1 cellular context compared by ENCODE assay signal in the genomic region with DNA sequence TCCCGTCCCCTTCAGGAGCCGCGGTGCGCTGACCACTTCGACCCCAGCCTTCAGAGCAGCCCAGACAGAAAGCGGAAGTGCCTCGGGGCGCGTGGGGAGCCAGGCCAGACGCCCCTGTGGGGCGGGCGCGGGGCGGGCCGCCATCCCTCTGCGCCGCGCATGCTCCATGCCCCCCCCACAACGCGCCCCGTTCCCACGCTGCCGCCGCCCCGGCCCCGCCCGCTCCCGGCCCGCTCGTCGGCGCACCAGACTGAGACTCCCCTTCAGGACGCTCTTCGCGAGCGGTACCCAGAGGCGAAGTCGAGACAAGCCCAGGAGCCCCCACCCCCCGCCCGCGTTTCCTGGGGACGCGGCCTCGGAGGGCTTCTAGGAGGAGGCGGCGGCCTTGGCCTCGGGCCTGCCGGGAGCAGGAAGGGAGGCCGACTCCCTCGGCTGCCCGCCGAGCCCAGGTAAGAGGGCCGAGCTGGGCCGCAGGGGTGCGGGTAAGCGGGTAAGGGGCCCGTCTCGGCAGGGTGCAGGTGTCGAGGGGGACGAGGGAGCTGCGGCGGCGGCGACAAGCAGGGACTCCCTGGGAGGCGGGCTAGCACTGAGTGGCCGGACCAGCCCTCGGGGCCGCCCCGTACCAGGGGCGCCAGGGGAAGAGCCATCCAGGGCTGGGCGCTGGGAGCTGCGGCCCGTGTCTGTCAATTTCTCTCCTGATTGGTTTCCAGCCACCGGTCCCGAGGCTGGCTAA.
TF ChIP-seq lines count a peak whose summit lies in the region.

A gene with protein sequence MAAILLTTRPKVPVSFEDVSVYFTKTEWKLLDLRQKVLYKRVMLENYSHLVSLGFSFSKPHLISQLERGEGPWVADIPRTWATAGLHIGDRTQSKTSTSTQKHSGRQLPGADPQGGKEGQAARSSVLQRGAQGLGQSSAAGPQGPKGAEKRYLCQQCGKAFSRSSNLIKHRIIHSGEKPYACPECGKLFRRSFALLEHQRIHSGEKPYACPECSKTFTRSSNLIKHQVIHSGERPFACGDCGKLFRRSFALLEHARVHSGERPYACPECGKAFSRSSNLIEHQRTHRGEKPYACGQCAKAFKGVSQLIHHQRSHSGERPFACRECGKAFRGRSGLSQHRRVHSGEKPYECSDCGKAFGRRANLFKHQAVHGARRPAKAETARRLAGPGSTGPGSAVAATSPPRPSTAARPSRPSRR (plus strand): TSS at position 218 of the 733 bp plus-strand sequence. CDS start 6,851 bp downstream, outside the sequence.

TF ChIP-seq in SK-N-SH treated with all-trans-retinoic acid at 6 μM for 48 hours, 23 proteins besides CTCF, POLR2A, EP300 and RAD21 (continued from another document):
- TF ChIP-seq, protein P1, sequence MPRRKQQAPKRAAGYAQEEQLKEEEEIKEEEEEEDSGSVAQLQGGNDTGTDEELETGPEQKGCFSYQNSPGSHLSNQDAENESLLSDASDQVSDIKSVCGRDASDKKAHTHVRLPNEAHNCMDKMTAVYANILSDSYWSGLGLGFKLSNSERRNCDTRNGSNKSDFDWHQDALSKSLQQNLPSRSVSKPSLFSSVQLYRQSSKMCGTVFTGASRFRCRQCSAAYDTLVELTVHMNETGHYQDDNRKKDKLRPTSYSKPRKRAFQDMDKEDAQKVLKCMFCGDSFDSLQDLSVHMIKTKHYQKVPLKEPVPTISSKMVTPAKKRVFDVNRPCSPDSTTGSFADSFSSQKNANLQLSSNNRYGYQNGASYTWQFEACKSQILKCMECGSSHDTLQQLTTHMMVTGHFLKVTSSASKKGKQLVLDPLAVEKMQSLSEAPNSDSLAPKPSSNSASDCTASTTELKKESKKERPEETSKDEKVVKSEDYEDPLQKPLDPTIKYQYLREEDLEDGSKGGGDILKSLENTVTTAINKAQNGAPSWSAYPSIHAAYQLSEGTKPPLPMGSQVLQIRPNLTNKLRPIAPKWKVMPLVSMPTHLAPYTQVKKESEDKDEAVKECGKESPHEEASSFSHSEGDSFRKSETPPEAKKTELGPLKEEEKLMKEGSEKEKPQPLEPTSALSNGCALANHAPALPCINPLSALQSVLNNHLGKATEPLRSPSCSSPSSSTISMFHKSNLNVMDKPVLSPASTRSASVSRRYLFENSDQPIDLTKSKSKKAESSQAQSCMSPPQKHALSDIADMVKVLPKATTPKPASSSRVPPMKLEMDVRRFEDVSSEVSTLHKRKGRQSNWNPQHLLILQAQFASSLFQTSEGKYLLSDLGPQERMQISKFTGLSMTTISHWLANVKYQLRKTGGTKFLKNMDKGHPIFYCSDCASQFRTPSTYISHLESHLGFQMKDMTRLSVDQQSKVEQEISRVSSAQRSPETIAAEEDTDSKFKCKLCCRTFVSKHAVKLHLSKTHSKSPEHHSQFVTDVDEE (CRISPR knock-in tag; IDR thresholded peaks at IDR 0.05), result no peak
- TF ChIP-seq ESRRG (CRISPR knock-in tag; IDR thresholded peaks at IDR 0.05), result no peak
- TF ChIP-seq, protein P2, sequence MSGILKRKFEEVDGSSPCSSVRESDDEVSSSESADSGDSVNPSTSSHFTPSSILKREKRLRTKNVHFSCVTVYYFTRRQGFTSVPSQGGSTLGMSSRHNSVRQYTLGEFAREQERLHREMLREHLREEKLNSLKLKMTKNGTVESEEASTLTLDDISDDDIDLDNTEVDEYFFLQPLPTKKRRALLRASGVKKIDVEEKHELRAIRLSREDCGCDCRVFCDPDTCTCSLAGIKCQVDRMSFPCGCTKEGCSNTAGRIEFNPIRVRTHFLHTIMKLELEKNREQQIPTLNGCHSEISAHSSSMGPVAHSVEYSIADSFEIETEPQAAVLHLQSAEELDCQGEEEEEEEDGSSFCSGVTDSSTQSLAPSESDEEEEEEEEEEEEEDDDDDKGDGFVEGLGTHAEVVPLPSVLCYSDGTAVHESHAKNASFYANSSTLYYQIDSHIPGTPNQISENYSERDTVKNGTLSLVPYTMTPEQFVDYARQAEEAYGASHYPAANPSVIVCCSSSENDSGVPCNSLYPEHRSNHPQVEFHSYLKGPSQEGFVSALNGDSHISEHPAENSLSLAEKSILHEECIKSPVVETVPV (CRISPR knock-in tag; IDR thresholded peaks at IDR 0.05), result no peak
- TF ChIP-seq, protein P3, sequence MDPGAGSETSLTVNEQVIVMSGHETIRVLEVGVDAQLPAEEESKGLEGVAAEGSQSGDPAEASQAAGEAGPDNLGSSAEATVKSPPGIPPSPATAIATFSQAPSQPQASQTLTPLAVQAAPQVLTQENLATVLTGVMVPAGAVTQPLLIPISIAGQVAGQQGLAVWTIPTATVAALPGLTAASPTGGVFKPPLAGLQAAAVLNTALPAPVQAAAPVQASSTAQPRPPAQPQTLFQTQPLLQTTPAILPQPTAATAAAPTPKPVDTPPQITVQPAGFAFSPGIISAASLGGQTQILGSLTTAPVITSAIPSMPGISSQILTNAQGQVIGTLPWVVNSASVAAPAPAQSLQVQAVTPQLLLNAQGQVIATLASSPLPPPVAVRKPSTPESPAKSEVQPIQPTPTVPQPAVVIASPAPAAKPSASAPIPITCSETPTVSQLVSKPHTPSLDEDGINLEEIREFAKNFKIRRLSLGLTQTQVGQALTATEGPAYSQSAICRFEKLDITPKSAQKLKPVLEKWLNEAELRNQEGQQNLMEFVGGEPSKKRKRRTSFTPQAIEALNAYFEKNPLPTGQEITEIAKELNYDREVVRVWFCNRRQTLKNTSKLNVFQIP (CRISPR knock-in tag; IDR thresholded peaks at IDR 0.05; ENCODE audit: borderline replicate concordance, low read depth), result no peak
TF ChIP-seq in SK-N-SH treated with all-trans-retinoic acid at 6 μM for 48 hours: peak in this region for 0.
